28 cellular contexts compared by ENCODE assay signal in genomic region chr4:155548173-155548572, GRCh38.
DNase-seq lines count a peak whose midpoint lies in the region; ATAC-seq and TF ChIP-seq lines count a peak whose summit lies in the region.
"Had no signal": no experiment of that assay in that cellular context is flagged by ENCODE, and none has a peak within 500 bp of the region (broad histone marks: within the 10 kb centered on the region; RNA-seq: fewer than 3 reads in every experiment).

No MANE protein-coding gene starts in this region.

- DNase-seq in GM04503 (ENCODE audit: low read depth) (peak; percentile 21), RPMI7951 (ENCODE audit: low read depth) (peak; percentile 75), fibroblast of peridontal ligament (ENCODE audit: extremely low read depth) (peak; percentile 81), osteocyte (ENCODE audit: extremely low spot score, unreplicated experiment) (no peak), NCI-H2081 (lab: John Stamatoyannopoulos, UW) (no peak), NCI-H2196 treated with DMSO at 0.1 percent for 48 hours (lab: John Stamatoyannopoulos, UW; ENCODE audit: unreplicated experiment) (no peak)
- DNase-seq: activated B cell treated with CpG ODN at 0.5 μM for 24 hours; activated CD4-positive, alpha-beta T cell treated with anti-CD3 and anti-CD28 coated beads, Interleukin-2, amount 10 ng/mL, durations not matched to agents 7 days and 5 days; activated effector memory CD4-positive, alpha-beta T cell treated with anti-CD3 and anti-CD28 coated beads, Interleukin-2, amount 50 U/mL, for 16 hours; activated naive CD8-positive, alpha-beta T cell treated with anti-CD3 and anti-CD28 coated beads for 36 hours; activated T-cell treated with anti-CD3 and anti-CD28 coated beads, Interleukin-2, amount 50 U/mL, for 1 hour; aorta; Calu3; effector CD8-positive, alpha-beta T cell; EL; erythroblast; left cardiac atrium; NCI-H1930; NCI-H2227 treated with DMSO at 0.1 percent for 48 hours; NCI-H526 treated with DMSO at 0.1 percent for 48 hours; pancreas; Peyer's patch; stimulated activated CD4-positive, alpha-beta T cell treated with anti-CD3 and anti-CD28 coated beads, Interleukin-15, amount 100 ng/mL, for 24 hours; stimulated activated CD4-positive, alpha-beta T cell treated with anti-CD3 and anti-CD28 coated beads, Interleukin-4, amount 100 ng/mL, for 4 hours; T-cell had no signal

- no peak for ATAC-seq in GM21737 (IDR thresholded peaks at IDR 0.05; ENCODE audit: unreplicated experiment)
- ATAC-seq: GM12878, left cardiac atrium, pancreas, T-cell had no signal

- no peaks in the 10 kb centered on the region for H3K27me3 Mint-ChIP-seq in osteocyte (ENCODE audit: unreplicated experiment)
- H3K27me3 Mint-ChIP-seq: activated B cell treated with CpG ODN at 0.5 μM for 24 hours, T-cell had no signal

- peaks cover 42% of the 10 kb centered on the region for H3K4me1 Mint-ChIP-seq in osteocyte (ENCODE audit: unreplicated experiment)
- H3K4me1 Mint-ChIP-seq: activated B cell treated with CpG ODN at 0.5 μM for 24 hours; activated CD4-positive, alpha-beta T cell treated with anti-CD3 and anti-CD28 coated beads, Interleukin-2, amount 10 ng/mL, durations not matched to agents 7 days and 5 days; activated naive CD8-positive, alpha-beta T cell treated with anti-CD3 and anti-CD28 coated beads for 36 hours; T-cell had no signal

- H3K9me3 Mint-ChIP-seq in osteocyte (ENCODE audit: unreplicated experiment), result peaks cover 7% of the 10 kb centered on the region

- H3K4me3 Mint-ChIP-seq in osteocyte (ENCODE audit: unreplicated experiment), result no peak overlapping the region
- H3K4me3 Mint-ChIP-seq: activated B cell treated with CpG ODN at 0.5 μM for 24 hours; activated CD4-positive, alpha-beta T cell treated with anti-CD3 and anti-CD28 coated beads, Interleukin-2, amount 10 ng/mL, durations not matched to agents 7 days and 5 days; activated naive CD8-positive, alpha-beta T cell treated with anti-CD3 and anti-CD28 coated beads for 36 hours; nephron; T-cell had no signal

- H3K36me3 Mint-ChIP-seq in osteocyte (ENCODE audit: unreplicated experiment), result peaks cover 7% of the 10 kb centered on the region
- H3K36me3 Mint-ChIP-seq: activated naive CD8-positive, alpha-beta T cell treated with anti-CD3 and anti-CD28 coated beads for 36 hours; T-cell had no signal

- peak overlapping the region; percentile 63 for H3K27ac Mint-ChIP-seq in osteocyte (ENCODE audit: unreplicated experiment)
- H3K27ac Mint-ChIP-seq: activated B cell treated with CpG ODN at 0.5 μM for 24 hours; activated CD4-positive, alpha-beta T cell treated with anti-CD3 and anti-CD28 coated beads, Interleukin-2, amount 10 ng/mL, durations not matched to agents 7 days and 5 days; activated naive CD8-positive, alpha-beta T cell treated with anti-CD3 and anti-CD28 coated beads for 36 hours; nephron; T-cell had no signal

- no peak for TF ChIP-seq CTCF in osteocyte (IDR thresholded peaks at IDR 0.05)

Comparison
In these comparisons a context has a peak if more than half of its experiments do, and no peak if none do; other contexts are left out.
1. DNase-seq: peak in GM04503 (single experiment), RPMI7951 (single experiment) and fibroblast of peridontal ligament (single experiment); none in osteocyte (single experiment), NCI-H2081 (0 of 2) and NCI-H2196 treated with DMSO at 0.1 percent for 48 hours (single experiment).